ENCODE assay signal across 23 cellular contexts in genomic region chr2:235373171-235373570, GRCh38.
DNase-seq lines count a peak whose midpoint lies in the region; ATAC-seq and TF ChIP-seq lines count a peak whose summit lies in the region.
"Had no signal": no experiment of that assay in that cellular context is flagged by ENCODE, and none has a peak within 500 bp of the region (broad histone marks: within the 10 kb centered on the region; RNA-seq: fewer than 3 reads in every experiment).

No MANE protein-coding gene starts in this region.

- no peaks in the 10 kb centered on the region for H3K36me3 ChIP-seq in kidney epithelial cell (ENCODE audit: control insufficient read depth, insufficient read depth, low read length)
- H3K36me3 ChIP-seq: BE2C had no signal

- H3K4me3 ChIP-seq in kidney epithelial cell (ENCODE audit: low read depth, low read length) = no peak overlapping the region
- H3K4me3 ChIP-seq: SK-N-MC had no signal

- in situ Hi-C loops in ACHN (cut with HindIII; ENCODE audit: low pct_ligation_motif_present, low pct_unique_long_range_greater_than_20kb, low sequenced_read_pairs) = no loop called here

- DNase-seq in ACHN (peak; percentile 60), ELR (ENCODE audit: low read depth) (peak; percentile 13), NCI-H446 treated with DMSO at 0.1 percent for 48 hours (lab: John Stamatoyannopoulos, UW) (peak; percentile 17), kidney epithelial cell (ENCODE audit: low read depth) (peak; percentile 16), NCI-H1930 (lab: John Stamatoyannopoulos, UW) (no peak), SHP77 (lab: John Stamatoyannopoulos, UW) (no peak)
- DNase-seq: BE2C, DND-41, GDM1, Karpas-422, MM.1S, NCI-H1048, NCI-H1417 treated with DMSO at 0.1 percent for 48 hours, NCI-H2081, NCI-H2171, NCI-H345, NCI-H524 treated with DMSO at 0.1 percent for 48 hours, Right ventricle myocardium superior, SW 1271 had no signal

- ATAC-seq in HG03442 (IDR thresholded peaks at IDR 0.05; ENCODE audit: unreplicated experiment) (no peak), HG03097 (IDR thresholded peaks at IDR 0.05; ENCODE audit: low FRiP score, unreplicated experiment) (no peak)
- ATAC-seq: HCT116 had no signal

- no peak for TF ChIP-seq CTCF in kidney epithelial cell (IDR thresholded peaks at IDR 0.05; ENCODE audit: insufficient read depth, low read length, poor library complexity, severe bottlenecking)

- H3K27me3 ChIP-seq in kidney epithelial cell (ENCODE audit: control insufficient read depth, insufficient read depth, low read length) = no peaks in the 10 kb centered on the region

Comparison
In these comparisons a context has a peak if more than half of its experiments do, and no peak if none do; other contexts are left out.
1. DNase-seq: peak in ACHN (single experiment), ELR (single experiment), NCI-H446 treated with DMSO at 0.1 percent for 48 hours (single experiment) and kidney epithelial cell (single experiment); none in NCI-H1930 (0 of 2) and SHP77 (0 of 2).